ENCODE assay signal across 19 cellular contexts in genomic region chr12:109592195-109592904, GRCh38. TPM values are rescaled to one million over a fixed set of nuclear protein-coding genes. Genes with fewer than 3 reads are reported as not detected.
DNase-seq lines count a peak whose midpoint lies in the region; ATAC-seq and TF ChIP-seq lines count a peak whose summit lies in the region.
"Had no signal": no experiment of that assay in that cellular context is flagged by ENCODE, and none has a peak within 500 bp of the region (broad histone marks: within the 10 kb centered on the region; RNA-seq: fewer than 3 reads in every experiment).

No MANE protein-coding gene starts in this region.

- intact Hi-C loops in right cardiac atrium (cut with DNase I) = no loop called here
- intact Hi-C loops in gastrocnemius medialis (cut with DNase I; ENCODE audit: low total_unique reads) = no loop called here

- WGBS in right cardiac atrium = 79% methylated on average over 19 of the region's 19 CpGs

- H3K27me3 ChIP-seq in right cardiac atrium (ENCODE audit: control insufficient read depth, insufficient read depth) = no peaks in the 10 kb centered on the region
- H3K27me3 ChIP-seq in gastrocnemius medialis = no peaks in the 10 kb centered on the region

- H3K4me1 ChIP-seq in right cardiac atrium (ENCODE audit: control insufficient read depth, insufficient read depth, low read length) = no peaks in the 10 kb centered on the region
- peaks cover 25 to 26% of the 10 kb centered on the region in 2 donors for H3K4me1 ChIP-seq in gastrocnemius medialis
- H3K4me1 ChIP-seq: Caco-2, HAP-1 had no signal

- H3K27ac ChIP-seq in right cardiac atrium (ENCODE audit: low read length) (no peak overlapping the region), gastrocnemius medialis (peak overlapping the region; percentile 77 to 81 (median 80))

- DNase-seq in NCI-H2171 treated with DMSO at 0.1 percent for 48 hours (lab: John Stamatoyannopoulos, UW) (peak; percentile 46), NCI-H2171 (lab: John Stamatoyannopoulos, UW) (no peak), cerebellar cortex (ENCODE audit: low spot score) (peak; percentile 38), right cardiac atrium (peak in 2 of 3 donors; percentile 66 to 71), gastrocnemius medialis (peak in 1 of 2 donors; percentile 67)
- no peak for DNase-seq in effector CD4-positive, alpha-beta T cell
- DNase-seq: 8988T; Caco-2; DMS53; Karpas-422; MM.1S; NCI-H510A; NK-92 treated with Interleukin-12 subunit alpha and Interleukin-12 subunit beta, amount 100 ng/mL, for 24 hours; OCI-M1; RPMI8226 had no signal

- no peak for TF ChIP-seq POLR2A in gastrocnemius medialis (IDR thresholded peaks at IDR 0.05)

- in situ Hi-C loops in gastrocnemius medialis (cut with MboI; ENCODE audit: low sequenced_read_pairs in 4 of 4) = loop anchor here in 2 of 4 donors (5.0 kb wide), 1 partner anchor 185 kb away; no protein-coding TSS in a partner anchor

- H3K36me3 ChIP-seq in gastrocnemius medialis = peaks cover 0 to 7% of the 10 kb centered on the region in 2 donors

- no peak overlapping the region for H3K4me3 ChIP-seq in right cardiac atrium (ENCODE audit: low read length)
- H3K4me3 ChIP-seq in gastrocnemius medialis = no peak overlapping the region
- H3K4me3 ChIP-seq: GM12878, HAP-1 had no signal

- no peak for TF ChIP-seq CTCF in gastrocnemius medialis (IDR thresholded peaks at IDR 0.05 in 4 of 5, conservative IDR thresholded peaks at IDR 0.05 in 1 of 5)

- ATAC-seq in right cardiac atrium = peak; percentile 18 to 47
- peak; percentile 21 to 42 for ATAC-seq in gastrocnemius medialis
- ATAC-seq in GM19395 (IDR thresholded peaks at IDR 0.05; ENCODE audit: unreplicated experiment) = no peak
- ATAC-seq in HG03460 (IDR thresholded peaks at IDR 0.05; ENCODE audit: unreplicated experiment) = no peak
- ATAC-seq: GM12878 had no signal

- no peaks in the 10 kb centered on the region for H3K9me3 ChIP-seq in right cardiac atrium (ENCODE audit: control insufficient read depth, low read length)
- no peaks in the 10 kb centered on the region for H3K9me3 ChIP-seq in gastrocnemius medialis
- H3K9me3 ChIP-seq: Caco-2, HAP-1 had no signal

RNA-seq across cellular contexts. Expression of gene MVK, which starts 18.8 kb away (rescaled TPM):
- total RNA-seq in right cardiac atrium (10 to 100 TPM in 1 of 4 donors, 1 to 10 TPM in 3; 5.8 to 10.2 (median 6.9) TPM), gastrocnemius medialis (10 to 100 TPM in 2 of 4 donors, 1 to 10 TPM in 2; 3.2 to 14.2 (median 9.1) TPM)
- polyA plus RNA-seq in right cardiac atrium = 9.6 TPM

RNA-seq across cellular contexts. Expression of gene MMAB, which starts 19.0 kb away (rescaled TPM):
- 10 to 100 TPM; 37.0 to 50.7 (median 42.2) TPM for total RNA-seq in right cardiac atrium
- 46.9 TPM for polyA plus RNA-seq in right cardiac atrium
- 10 to 100 TPM; 21.2 to 54.3 (median 25.6) TPM for total RNA-seq in gastrocnemius medialis

Comparison
In these comparisons a context has a peak if more than half of its experiments do, and no peak if none do; other contexts are left out.
1. DNase-seq: peak in NCI-H2171 treated with DMSO at 0.1 percent for 48 hours (single experiment), cerebellar cortex (single experiment) and right cardiac atrium (2 of 3); none in NCI-H2171 (single experiment) and effector CD4-positive, alpha-beta T cell (single experiment).
2. ATAC-seq: peak in right cardiac atrium (2 of 2) and gastrocnemius medialis (2 of 2); none in GM19395 (single experiment) and HG03460 (single experiment).